2 cellular contexts compared by ENCODE assay signal in the genomic region with DNA sequence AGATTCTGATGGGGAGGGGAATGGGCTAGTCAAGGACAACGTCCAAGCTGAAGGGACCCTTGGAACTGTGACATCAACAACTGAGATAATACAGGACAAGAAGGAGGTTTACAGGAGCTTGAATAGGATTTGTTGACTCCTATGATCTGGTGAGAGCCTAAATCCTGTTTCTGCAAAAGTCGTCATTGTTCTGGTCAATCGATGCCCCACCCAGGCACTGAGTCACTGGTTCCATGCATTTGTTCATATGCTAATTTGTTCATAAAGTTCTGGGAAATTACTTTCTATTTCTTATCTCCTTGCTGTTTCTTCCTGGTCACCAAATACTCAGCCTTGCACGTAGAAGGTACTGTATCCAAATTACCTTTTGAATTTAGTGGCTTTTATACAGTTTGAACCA.
TF ChIP-seq lines count a peak whose summit lies in the region.

No MANE protein-coding gene starts in this region.

TF ChIP-seq in HepG2, 621 proteins besides CTCF, POLR2A, EP300 and RAD21:
- TF ChIP-seq, protein P1, sequence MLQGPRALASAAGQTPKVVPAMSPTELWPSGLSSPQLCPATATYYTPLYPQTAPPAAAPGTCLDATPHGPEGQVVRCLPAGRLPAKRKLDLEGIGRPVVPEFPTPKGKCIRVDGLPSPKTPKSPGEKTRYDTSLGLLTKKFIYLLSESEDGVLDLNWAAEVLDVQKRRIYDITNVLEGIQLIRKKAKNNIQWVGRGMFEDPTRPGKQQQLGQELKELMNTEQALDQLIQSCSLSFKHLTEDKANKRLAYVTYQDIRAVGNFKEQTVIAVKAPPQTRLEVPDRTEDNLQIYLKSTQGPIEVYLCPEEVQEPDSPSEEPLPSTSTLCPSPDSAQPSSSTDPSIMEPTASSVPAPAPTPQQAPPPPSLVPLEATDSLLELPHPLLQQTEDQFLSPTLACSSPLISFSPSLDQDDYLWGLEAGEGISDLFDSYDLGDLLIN (CRISPR knock-in tag; IDR thresholded peaks at IDR 0.05; ENCODE audit: borderline replicate concordance), result no peak
- TF ChIP-seq CREB1 (IDR thresholded peaks at IDR 0.05) (peak; percentile 71), CREB1 (CRISPR knock-in tag; IDR thresholded peaks at IDR 0.05) (no peak)

TF ChIP-seq in endothelial cell of umbilical vein, 7 proteins besides CTCF, POLR2A, EP300 and RAD21:
- no peak for TF ChIP-seq FOS (IDR thresholded peaks at IDR 0.05; ENCODE audit: borderline replicate concordance, insufficient read depth, low read length)
- TF ChIP-seq JUN (IDR thresholded peaks at IDR 0.05; ENCODE audit: borderline replicate concordance, insufficient read depth, insufficient read length, low read depth), result no peak
- TF ChIP-seq, protein P2, sequence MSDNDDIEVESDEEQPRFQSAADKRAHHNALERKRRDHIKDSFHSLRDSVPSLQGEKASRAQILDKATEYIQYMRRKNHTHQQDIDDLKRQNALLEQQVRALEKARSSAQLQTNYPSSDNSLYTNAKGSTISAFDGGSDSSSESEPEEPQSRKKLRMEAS (IDR thresholded peaks at IDR 0.05; ENCODE audit: insufficient read depth, insufficient read length), result no peak
- no peak for TF ChIP-seq POLR2AphosphoS5 (IDR thresholded peaks at IDR 0.05; ENCODE audit: insufficient read depth, low read depth, low read length)
- no peak for TF ChIP-seq MYC (IDR thresholded peaks at IDR 0.05; ENCODE audit: low read depth, low read length)
